ENCODE assay signal across 1 cellular context in the genomic region with DNA sequence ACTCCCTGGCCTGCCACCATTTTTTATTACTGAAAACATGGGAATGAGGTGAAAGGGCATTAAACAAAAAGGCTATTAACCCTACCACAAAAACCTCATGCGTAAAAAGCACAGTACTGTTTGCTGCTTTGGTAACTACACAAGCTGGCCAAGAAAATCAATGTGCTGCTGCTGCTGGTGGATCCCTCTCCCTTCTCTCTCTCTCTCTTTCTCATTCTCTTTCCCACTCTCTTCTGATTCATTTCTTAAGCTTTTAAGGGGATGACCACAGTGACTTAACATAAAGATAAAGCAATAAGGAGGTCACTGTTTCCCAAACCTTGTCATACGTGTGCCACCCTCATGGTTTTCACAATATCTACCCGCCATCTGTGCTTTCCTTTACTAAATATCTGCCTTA.
TF ChIP-seq lines count a peak whose summit lies in the region.

No MANE protein-coding gene starts in this region.

TF ChIP-seq in IMR-90, 13 proteins besides CTCF, POLR2A, EP300 and RAD21 (continued from another document):
- TF ChIP-seq, protein P1, sequence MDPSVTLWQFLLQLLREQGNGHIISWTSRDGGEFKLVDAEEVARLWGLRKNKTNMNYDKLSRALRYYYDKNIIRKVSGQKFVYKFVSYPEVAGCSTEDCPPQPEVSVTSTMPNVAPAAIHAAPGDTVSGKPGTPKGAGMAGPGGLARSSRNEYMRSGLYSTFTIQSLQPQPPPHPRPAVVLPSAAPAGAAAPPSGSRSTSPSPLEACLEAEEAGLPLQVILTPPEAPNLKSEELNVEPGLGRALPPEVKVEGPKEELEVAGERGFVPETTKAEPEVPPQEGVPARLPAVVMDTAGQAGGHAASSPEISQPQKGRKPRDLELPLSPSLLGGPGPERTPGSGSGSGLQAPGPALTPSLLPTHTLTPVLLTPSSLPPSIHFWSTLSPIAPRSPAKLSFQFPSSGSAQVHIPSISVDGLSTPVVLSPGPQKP (IDR thresholded peaks at IDR 0.05; ENCODE audit: borderline replicate concordance, low read depth, low read length): no peak
- no peak for TF ChIP-seq SMC3 (IDR thresholded peaks at IDR 0.05; ENCODE audit: low read depth, low read length)
- no peak for TF ChIP-seq BHLHE40 (IDR thresholded peaks at IDR 0.05; ENCODE audit: low read depth, low read length)
- TF ChIP-seq RFX5 (IDR thresholded peaks at IDR 0.05; ENCODE audit: low read depth, low read length): no peak
- TF ChIP-seq NFE2L2 (IDR thresholded peaks at IDR 0.05; ENCODE audit: low read depth, low read length): no peak
